23 cellular contexts compared by ENCODE assay signal in the genomic region with DNA sequence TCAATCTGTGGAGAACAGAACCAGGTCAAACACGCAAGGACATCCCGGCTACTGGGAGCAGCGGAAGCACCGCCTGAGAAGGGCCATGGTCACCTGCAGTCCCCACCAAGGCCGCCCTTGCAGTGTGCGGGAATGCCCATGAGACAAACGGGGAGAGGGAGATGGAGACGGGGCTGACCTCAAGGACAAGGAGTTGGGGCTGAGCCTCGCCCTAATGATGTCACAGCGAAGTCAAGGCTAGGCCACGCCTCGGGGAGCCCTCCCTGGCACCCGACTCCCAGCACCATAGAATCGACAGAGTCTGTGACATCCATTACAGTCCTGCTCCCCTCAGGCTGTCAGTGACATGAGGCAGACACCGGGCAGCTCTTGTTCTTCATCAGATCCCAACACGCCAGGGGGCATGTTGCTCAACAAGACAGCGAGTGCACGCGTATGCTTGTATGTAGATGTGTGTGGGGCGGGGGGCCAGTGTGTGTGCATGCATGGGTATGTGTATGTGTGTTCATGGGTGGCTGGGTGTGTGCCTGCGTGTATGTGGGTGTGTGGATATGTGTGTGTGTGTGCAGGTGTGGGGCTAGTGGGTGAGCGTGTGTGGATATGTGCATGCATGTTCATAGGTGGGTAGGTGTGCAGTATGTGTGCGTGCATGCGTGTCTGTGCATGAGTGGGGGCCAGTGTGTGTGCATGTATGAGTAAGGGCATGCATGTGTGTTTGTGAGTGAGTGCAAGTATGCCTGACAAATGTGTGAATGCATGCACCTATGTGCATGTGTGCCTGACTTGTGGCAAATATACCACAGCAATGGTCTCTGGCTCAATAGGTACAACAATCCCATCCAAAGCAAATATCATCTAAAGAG. TPM values are rescaled to one million over a fixed set of nuclear protein-coding genes. Genes with fewer than 3 reads are reported as not detected.
DNase-seq lines count a peak whose midpoint lies in the region; ATAC-seq and TF ChIP-seq lines count a peak whose summit lies in the region.
"Had no signal": no experiment of that assay in that cellular context is flagged by ENCODE, and none has a peak within 500 bp of the region (broad histone marks: within the 10 kb centered on the region; RNA-seq: fewer than 3 reads in every experiment).

No MANE protein-coding gene starts in this region.

- no peaks in the 10 kb centered on the region for H3K9me3 ChIP-seq in SK-N-SH
- H3K9me3 ChIP-seq: BE2C, Caco-2, heart right ventricle, thyroid gland had no signal

- no peak overlapping the region for H3K27ac ChIP-seq in SK-N-SH (ENCODE audit: low read depth in 2 of 2, low read length in 1 of 2)
- H3K27ac ChIP-seq: 22Rv1, GM23248, heart right ventricle, KMS-11, thyroid gland had no signal

- 95% methylated on average over 21 of the region's 24 CpGs for WGBS in SK-N-SH (ENCODE audit: low lambda C conversion rate)

- H3K36me3 ChIP-seq in SK-N-SH (replicated peaks in 1 of 2; ENCODE audit: control insufficient read depth in 1 of 2, insufficient read depth in 2 of 2, low read length in 1 of 2): peaks cover 0 to 13% of the 10 kb centered on the region in 2 experiments
- H3K36me3 ChIP-seq: BE2C had no signal

- ATAC-seq in SK-N-SH treated with all-trans-retinoic acid at 6 μM for 48 hours: no peak; the same call in 2 of the 3 replicates
- ATAC-seq in activated CD8-positive, alpha-beta memory T cell treated with anti-CD3 and anti-CD28 coated beads, Interleukin-2, amount 10 ng/mL, durations not matched to agents 7 days and 5 days: no peak
- ATAC-seq in left lobe of liver: no peak
- ATAC-seq in sciatic nerve: no peak
- ATAC-seq: activated naive CD4-positive, alpha-beta T cell treated with anti-CD3 and anti-CD28 coated beads, Interleukin-2, amount 50 U/mL, for 72 hours; activated T-cell treated with anti-CD3 and anti-CD28 coated beads, Interleukin-2, amount 50 U/mL, for 4 hours; T-cell had no signal

- H3K9ac ChIP-seq in SK-N-SH: no peak overlapping the region
- H3K9ac ChIP-seq: GM23248, KMS-11 had no signal

- no peak for TF ChIP-seq EP300 in SK-N-SH (IDR thresholded peaks at IDR 0.05; ENCODE audit: borderline replicate concordance in 1 of 2, low read depth in 1 of 2, low read length in 1 of 2)

- no peaks in the 10 kb centered on the region for H3K27me3 ChIP-seq in SK-N-SH (ENCODE audit: insufficient read depth)
- H3K27me3 ChIP-seq: BE2C, heart right ventricle, thyroid gland had no signal

- H3K4me3 ChIP-seq in SK-N-SH (ENCODE audit: low read depth in 2 of 2, low read length in 1 of 2): no peak overlapping the region
- H3K4me3 ChIP-seq: GM23248, heart right ventricle, lung, thyroid gland had no signal

- no peaks in the 10 kb centered on the region for H3K9me2 ChIP-seq in SK-N-SH

- no peaks in the 10 kb centered on the region for H3K9me3 Mint-ChIP-seq in activated CD8-positive, alpha-beta memory T cell treated with anti-CD3 and anti-CD28 coated beads, Interleukin-2, amount 10 ng/mL, durations not matched to agents 7 days and 5 days (ENCODE audit: low read depth)
- H3K9me3 Mint-ChIP-seq: activated naive CD4-positive, alpha-beta T cell treated with anti-CD3 and anti-CD28 coated beads, Interleukin-2, amount 50 U/mL, for 72 hours; activated T-cell treated with anti-CD3 and anti-CD28 coated beads, Interleukin-2, amount 50 U/mL, for 4 hours had no signal

- H4K20me1 ChIP-seq in SK-N-SH (ENCODE audit: insufficient read depth): no peaks in the 10 kb centered on the region

- H3K27me3 Mint-ChIP-seq in activated CD8-positive, alpha-beta memory T cell treated with anti-CD3 and anti-CD28 coated beads, Interleukin-2, amount 10 ng/mL, durations not matched to agents 7 days and 5 days: no peaks in the 10 kb centered on the region
- H3K27me3 Mint-ChIP-seq: T-cell had no signal

- no peak overlapping the region for H2AFZ ChIP-seq in SK-N-SH (ENCODE audit: low read depth)
- H2AFZ ChIP-seq: GM23248 had no signal

- POLR2A ChIA-PET in SK-N-SH (lab: Yijun Ruan, JAX): no interaction called here

- peaks cover 7% of the 10 kb centered on the region for H3K36me3 Mint-ChIP-seq in activated CD8-positive, alpha-beta memory T cell treated with anti-CD3 and anti-CD28 coated beads, Interleukin-2, amount 10 ng/mL, durations not matched to agents 7 days and 5 days

- no peak overlapping the region for H3K27ac Mint-ChIP-seq in activated CD8-positive, alpha-beta memory T cell treated with anti-CD3 and anti-CD28 coated beads, Interleukin-2, amount 10 ng/mL, durations not matched to agents 7 days and 5 days
- H3K27ac Mint-ChIP-seq: activated naive CD4-positive, alpha-beta T cell treated with anti-CD3 and anti-CD28 coated beads, Interleukin-2, amount 50 U/mL, for 72 hours; T-cell had no signal

- CTCF ChIA-PET in SK-N-SH (lab: Yijun Ruan, JAX): no interaction called here
- CTCF ChIA-PET in activated CD8-positive, alpha-beta memory T cell treated with anti-CD3 and anti-CD28 coated beads, Interleukin-2, amount 10 ng/mL, durations not matched to agents 7 days and 5 days (lab: Charles Lee): no interaction called here

- no peak for TF ChIP-seq CTCF in SK-N-SH (IDR thresholded peaks at IDR 0.05)

- H3K79me2 ChIP-seq in SK-N-SH (ENCODE audit: insufficient read depth): no peaks in the 10 kb centered on the region

- no peak for TF ChIP-seq RAD21 in SK-N-SH (IDR thresholded peaks at IDR 0.05; ENCODE audit: low read length)

- intact Hi-C loops in sciatic nerve (cut with DNase I): no loop called here

- no peaks in the 10 kb centered on the region for H3F3A ChIP-seq in SK-N-SH (replicated peaks; ENCODE audit: insufficient read depth)

- H3K4me2 ChIP-seq in SK-N-SH: no peak overlapping the region
- H3K4me2 ChIP-seq: KMS-11 had no signal

- H3K4me1 ChIP-seq in SK-N-SH (ENCODE audit: control insufficient read depth in 1 of 2, insufficient read depth in 2 of 2, low read depth in 1 of 2, low read length in 1 of 2): no peaks in the 10 kb centered on the region
- H3K4me1 ChIP-seq: BE2C, Caco-2, heart right ventricle, thyroid gland had no signal

- DNase-seq in SK-N-SH (peak; percentile 28), left lobe of liver (ENCODE audit: low spot score) (peak; percentile 39), sciatic nerve (ENCODE audit: low spot score) (peak; percentile 52), NCI-H2107 treated with DMSO at 0.1 percent for 48 hours (lab: John Stamatoyannopoulos, UW; ENCODE audit: unreplicated experiment) (no peak), SIG-M5 treated with dmso at 0.1 percent for 504 hours (lab: John Stamatoyannopoulos, UW; ENCODE audit: unreplicated experiment) (no peak), AML-193 (lab: John Stamatoyannopoulos, UW) (no peak)
- DNase-seq in activated CD8-positive, alpha-beta memory T cell treated with anti-CD3 and anti-CD28 coated beads, Interleukin-2, amount 10 ng/mL, durations not matched to agents 7 days and 5 days: peak; percentile 33
- DNase-seq: activated CD4-positive, alpha-beta T cell treated with anti-CD3 and anti-CD28 coated beads for 4 hours; activated T-cell treated with anti-CD3 and anti-CD28 coated beads, Interleukin-2, amount 50 U/mL, for 4 hours; BE2C; EL; GM23248; heart right ventricle; NCI-H2081; NCI-H510A; thyroid gland had no signal

- H3K4me1 Mint-ChIP-seq in activated CD8-positive, alpha-beta memory T cell treated with anti-CD3 and anti-CD28 coated beads, Interleukin-2, amount 10 ng/mL, durations not matched to agents 7 days and 5 days: no peaks in the 10 kb centered on the region
- H3K4me1 Mint-ChIP-seq: T-cell had no signal

- no peak overlapping the region for H3K4me3 Mint-ChIP-seq in activated CD8-positive, alpha-beta memory T cell treated with anti-CD3 and anti-CD28 coated beads, Interleukin-2, amount 10 ng/mL, durations not matched to agents 7 days and 5 days
- H3K4me3 Mint-ChIP-seq: activated T-cell treated with anti-CD3 and anti-CD28 coated beads, Interleukin-2, amount 50 U/mL, for 4 hours; T-cell had no signal

TF ChIP-seq in SK-N-SH, 30 proteins besides CTCF, POLR2A, EP300 and RAD21 (continues in another document):
- TF ChIP-seq GABPA (IDR thresholded peaks at IDR 0.05; ENCODE audit: low read depth) (no peak), RFX5 (IDR thresholded peaks at IDR 0.05; ENCODE audit: low read length) (no peak), TCF12 (IDR thresholded peaks at IDR 0.05) (no peak), NFIC (IDR thresholded peaks at IDR 0.05; ENCODE audit: borderline replicate concordance) (no peak)
- TF ChIP-seq, protein P1, sequence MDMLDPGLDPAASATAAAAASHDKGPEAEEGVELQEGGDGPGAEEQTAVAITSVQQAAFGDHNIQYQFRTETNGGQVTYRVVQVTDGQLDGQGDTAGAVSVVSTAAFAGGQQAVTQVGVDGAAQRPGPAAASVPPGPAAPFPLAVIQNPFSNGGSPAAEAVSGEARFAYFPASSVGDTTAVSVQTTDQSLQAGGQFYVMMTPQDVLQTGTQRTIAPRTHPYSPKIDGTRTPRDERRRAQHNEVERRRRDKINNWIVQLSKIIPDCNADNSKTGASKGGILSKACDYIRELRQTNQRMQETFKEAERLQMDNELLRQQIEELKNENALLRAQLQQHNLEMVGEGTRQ (IDR thresholded peaks at IDR 0.05; ENCODE audit: borderline replicate concordance, low read depth, low read length): no peak

TF ChIP-seq in SK-N-SH treated with all-trans-retinoic acid at 6 μM for 48 hours, 23 proteins besides CTCF, POLR2A, EP300 and RAD21 (continues in another document):
- no peak for TF ChIP-seq BACH2 (CRISPR knock-in tag; IDR thresholded peaks at IDR 0.05; ENCODE audit: borderline replicate concordance)
- no peak for TF ChIP-seq ESRRG (CRISPR knock-in tag; IDR thresholded peaks at IDR 0.05)
- TF ChIP-seq PPARA (CRISPR knock-in tag; IDR thresholded peaks at IDR 0.05; ENCODE audit: borderline replicate concordance): no peak

RNA-seq across cellular contexts. Expression of a gene that starts 57.0 kb away (rescaled TPM):
- polyA plus RNA-seq in SK-N-SH (2012; rRNA removed): 12.1 and 15.9 TPM in 2 replicates
- 5.0 and 7.1 TPM in 2 replicates for polyA plus RNA-seq in SK-N-SH (2012; cell fraction: cytosol; rRNA removed)
- 56.7 and 59.6 TPM in 2 replicates for polyA plus RNA-seq in SK-N-SH (2012; cell fraction: nucleus; rRNA removed)
- 10 to 100 TPM; 21.3 to 33.5 TPM for total RNA-seq in activated CD8-positive, alpha-beta memory T cell treated with anti-CD3 and anti-CD28 coated beads, Interleukin-2, amount 10 ng/mL, durations not matched to agents 7 days and 5 days
- 13.1 TPM for total RNA-seq in left lobe of liver
- 30.7 TPM for total RNA-seq in sciatic nerve

RNA-seq across cellular contexts. Expression of a gene that starts 59.4 kb away (rescaled TPM):
- 4.1 and 6.4 TPM in 2 replicates for polyA plus RNA-seq in SK-N-SH (2012; rRNA removed)
- 5.2 and 5.8 TPM in 2 replicates for polyA plus RNA-seq in SK-N-SH (2012; cell fraction: cytosol; rRNA removed)
- 4.5 and 5.9 TPM in 2 replicates for polyA plus RNA-seq in SK-N-SH (2012; cell fraction: nucleus; rRNA removed)
- 10 to 100 TPM; 10.0 to 10.1 TPM for total RNA-seq in activated CD8-positive, alpha-beta memory T cell treated with anti-CD3 and anti-CD28 coated beads, Interleukin-2, amount 10 ng/mL, durations not matched to agents 7 days and 5 days
- 2.0 TPM for total RNA-seq in left lobe of liver
- total RNA-seq in sciatic nerve: 4.5 TPM

Comparison
In these comparisons a context has a peak if more than half of its experiments do, and no peak if none do; other contexts are left out.
1. DNase-seq: peak in SK-N-SH (single experiment), activated CD8-positive, alpha-beta memory T cell treated with anti-CD3 and anti-CD28 coated beads, Interleukin-2, amount 10 ng/mL, durations not matched to agents 7 days and 5 days (single experiment), left lobe of liver (single experiment) and sciatic nerve (single experiment); none in NCI-H2107 treated with DMSO at 0.1 percent for 48 hours (single experiment), SIG-M5 treated with dmso at 0.1 percent for 504 hours (single experiment) and AML-193 (0 of 2).